Comparison of ENCODE assay signal across 10 cellular contexts in the genomic region with DNA sequence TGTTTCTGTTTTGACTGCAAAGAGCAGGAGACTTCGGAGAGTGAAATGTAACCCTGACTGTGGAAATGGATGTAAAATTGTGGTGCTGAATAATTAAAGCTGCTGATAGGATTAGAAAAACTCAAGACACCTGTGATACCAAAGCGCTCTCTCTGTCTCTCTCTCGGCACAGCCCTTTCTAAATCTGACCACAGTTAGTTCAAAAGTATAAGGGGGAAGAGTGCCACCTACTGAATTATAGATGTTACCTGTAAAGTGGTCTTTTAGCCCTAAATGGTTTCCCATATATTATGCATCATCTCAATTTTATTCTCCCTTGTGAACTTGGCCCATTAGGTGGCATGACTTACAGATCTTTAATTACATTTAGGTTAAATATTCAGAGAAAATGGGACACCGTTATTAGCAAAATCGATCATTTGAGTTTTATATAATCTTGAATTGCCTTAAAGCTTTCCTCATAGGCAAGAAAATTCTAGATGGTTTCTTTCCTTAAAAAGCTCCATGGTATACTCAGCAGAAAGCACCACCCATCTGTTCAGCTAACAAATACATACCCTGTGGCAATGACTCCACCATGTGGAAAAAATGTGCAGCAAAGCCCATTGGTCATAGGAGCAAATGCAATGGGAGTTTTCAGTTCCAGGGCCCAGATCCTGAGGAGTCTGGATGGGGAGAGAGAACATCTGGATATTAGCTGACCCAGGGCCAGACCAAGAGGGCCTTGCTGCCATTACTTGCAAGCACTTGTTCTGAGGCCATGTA. TPM values are rescaled to one million over a fixed set of nuclear protein-coding genes. Genes with fewer than 3 reads are reported as not detected.
DNase-seq lines count a peak whose midpoint lies in the region; ATAC-seq and TF ChIP-seq lines count a peak whose summit lies in the region.
"Had no signal": no experiment of that assay in that cellular context is flagged by ENCODE, and none has a peak within 500 bp of the region (broad histone marks: within the 10 kb centered on the region; RNA-seq: fewer than 3 reads in every experiment).

No MANE protein-coding gene starts in this region.

- DNase-seq in NCI-H1417 (lab: John Stamatoyannopoulos, UW) (peak; percentile 39 to 67 (median 42)), NCI-H1417 treated with DMSO at 0.1 percent for 48 hours (lab: John Stamatoyannopoulos, UW) (no peak), NCI-H1694 treated with DMSO at 0.1 percent for 48 hours (lab: John Stamatoyannopoulos, UW) (peak; percentile 31), astrocyte of the cerebellum (ENCODE audit: low read depth) (no peak), kidney epithelial cell (ENCODE audit: low read depth) (no peak), NCI-H187 (lab: John Stamatoyannopoulos, UW) (no peak), NOMO-1 (lab: John Stamatoyannopoulos, UW; ENCODE audit: unreplicated experiment in 2 of 2) (no peak)

- H3K4me3 ChIP-seq in astrocyte of the cerebellum (ENCODE audit: low read depth, low read length) (no peak overlapping the region), kidney epithelial cell (ENCODE audit: low read depth, low read length) (no peak overlapping the region)
- H3K4me3 ChIP-seq: BLaER1 treated with 17β-estradiol and CSF1 and Interleukin-3, amounts not matched to agents 10 nM and 100 nM; skin epidermis had no signal

- TF ChIP-seq CTCF in astrocyte of the cerebellum (IDR thresholded peaks at IDR 0.05; ENCODE audit: low read depth, low read length, missing control alignments), result peak; percentile 47
- peak; percentile 43 for TF ChIP-seq CTCF in kidney epithelial cell (IDR thresholded peaks at IDR 0.05; ENCODE audit: insufficient read depth, low read length, poor library complexity, severe bottlenecking)

- ATAC-seq in HG02970 (IDR thresholded peaks at IDR 0.05; ENCODE audit: low FRiP score, unreplicated experiment), result no peak

- H3K27me3 ChIP-seq in kidney epithelial cell (ENCODE audit: control insufficient read depth, insufficient read depth, low read length), result no peaks in the 10 kb centered on the region
- H3K27me3 ChIP-seq: BLaER1 treated with 17β-estradiol and CSF1 and Interleukin-3, amounts not matched to agents 10 nM and 100 nM had no signal

- in situ Hi-C loops in astrocyte of the cerebellum (cut with HindIII; ENCODE audit: low sequenced_read_pairs), result no loop called here

- H3K36me3 ChIP-seq in kidney epithelial cell (ENCODE audit: control insufficient read depth, insufficient read depth, low read length), result peaks cover 8% of the 10 kb centered on the region

RNA-seq across cellular contexts. Expression of a gene that starts 18.1 kb away (rescaled TPM):
- total RNA-seq in kidney epithelial cell, result 10.1 and 13.7 TPM in 2 replicates

RNA-seq across cellular contexts. Expression of a gene that starts 26.4 kb away (rescaled TPM):
- 81.1 and 92.6 TPM in 2 replicates for total RNA-seq in kidney epithelial cell

Comparison
In these comparisons a context has a peak if more than half of its experiments do, and no peak if none do; other contexts are left out.
1. DNase-seq: peak in NCI-H1417 (3 of 3) and NCI-H1694 treated with DMSO at 0.1 percent for 48 hours (single experiment); none in NCI-H1417 treated with DMSO at 0.1 percent for 48 hours (single experiment), astrocyte of the cerebellum (single experiment), kidney epithelial cell (single experiment), NCI-H187 (0 of 2) and NOMO-1 (0 of 2).